10 cellular contexts compared by ENCODE assay signal in the genomic region with DNA sequence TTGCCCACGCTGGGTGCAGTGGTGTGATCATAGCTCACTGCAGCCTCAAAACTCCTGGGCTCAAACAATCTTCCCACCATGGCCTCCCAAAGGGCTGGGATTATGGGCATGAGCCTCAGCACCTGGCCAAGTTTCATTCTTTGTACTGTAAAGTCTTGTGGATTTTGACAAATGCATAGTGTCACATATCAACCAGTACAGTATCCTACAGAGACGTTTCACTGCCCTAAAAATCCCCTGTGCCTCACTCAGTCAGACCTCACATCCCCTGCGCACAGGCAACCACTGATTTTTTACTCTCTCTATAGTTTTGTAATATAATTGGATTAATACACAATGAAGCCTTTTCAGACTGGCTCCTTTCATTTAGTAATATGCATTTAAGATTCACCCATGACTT.
"Had no signal": no experiment of that assay in that cellular context is flagged by ENCODE, and none has a peak within 500 bp of the region (broad histone marks: within the 10 kb centered on the region; RNA-seq: fewer than 3 reads in every experiment).

No MANE protein-coding gene starts in this region.

- H3K4me3 ChIP-seq: GM23248, HAP-1, K562 had no signal

- H2AFZ ChIP-seq: GM23248 had no signal

- H3K4me1 ChIP-seq: HAP-1 had no signal

- H3K36me3 ChIP-seq: HAP-1 had no signal

- ATAC-seq: HCT116, K562 had no signal

- DNase-seq: GM23248, GOT3, H7, HFFc6, IMR-90, KG1 had no signal

- H3K27ac ChIP-seq: GM23248 had no signal

- H3K9me3 ChIP-seq: HAP-1 had no signal

- H3K9ac ChIP-seq: GM23248 had no signal

- FAIRE-seq: HTR-8/SVneo, K562 had no signal
